Comparison of ENCODE assay signal across 16 cellular contexts in the genomic region with DNA sequence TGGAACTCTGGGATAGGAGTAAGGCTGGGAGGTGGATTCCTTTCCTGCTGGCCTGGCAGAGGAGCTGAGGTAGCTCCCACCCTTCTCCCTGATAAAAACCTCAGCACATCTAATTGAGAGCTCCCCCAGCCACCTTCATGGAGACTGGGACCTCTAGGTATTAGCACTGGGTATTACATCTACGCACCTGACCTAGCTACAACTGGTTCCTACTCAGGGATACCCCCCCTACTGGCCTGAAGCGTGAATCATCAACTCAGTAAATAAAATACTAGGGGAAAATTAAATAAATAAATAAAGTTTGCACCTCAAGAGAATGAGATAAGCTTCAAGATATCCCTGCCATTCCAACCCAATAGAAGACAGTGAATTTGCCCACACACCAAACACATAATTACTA.
A peak's percentile ranks its signal among the peaks of the same experiment; 100 is the strongest.
DNase-seq lines count a peak whose midpoint lies in the region; ATAC-seq and TF ChIP-seq lines count a peak whose summit lies in the region.
"Had no signal": no experiment of that assay in that cellular context is flagged by ENCODE, and none has a peak within 500 bp of the region (broad histone marks: within the 10 kb centered on the region; RNA-seq: fewer than 3 reads in every experiment).

No MANE protein-coding gene starts in this region.

- DNase-seq in RPMI8226 (peak; percentile 4), kidney epithelial cell (ENCODE audit: low read depth) (no peak), NCI-H446 treated with DMSO at 0.1 percent for 48 hours (lab: John Stamatoyannopoulos, UW) (no peak), glutamatergic neuron (no peak)
- DNase-seq: activated CD4-positive, alpha-beta T cell treated with anti-CD3 and anti-CD28 coated beads, Interleukin-2, amount 50 U/mL, for 1 hour; activated naive CD4-positive, alpha-beta T cell treated with Interleukin-2 at 50 U/mL for 16 hours; CD4-positive, CD25-positive, alpha-beta regulatory T cell; left cardiac atrium; NCI-H1694; small intestine had no signal

- H3K27ac Mint-ChIP-seq in glutamatergic neuron (ENCODE audit: unreplicated experiment): no peak overlapping the region
- H3K27ac Mint-ChIP-seq: CD4-positive, CD25-positive, alpha-beta regulatory T cell; natural killer cell treated with Interleukin-12 subunit alpha and Interleukin-12 subunit beta and Interleukin-15 and Interleukin-18, amount 100 ng/mL, for 72 hours had no signal

- no peaks in the 10 kb centered on the region for H3K36me3 ChIP-seq in kidney epithelial cell (ENCODE audit: control insufficient read depth, insufficient read depth, low read length)

- no peaks in the 10 kb centered on the region for H3K4me1 Mint-ChIP-seq in glutamatergic neuron (ENCODE audit: low read depth, unreplicated experiment)
- H3K4me1 Mint-ChIP-seq: central memory CD8-positive, alpha-beta T cell had no signal

- H3K4me3 ChIP-seq in kidney epithelial cell (ENCODE audit: low read depth, low read length): no peak overlapping the region

- TF ChIP-seq CTCF in kidney epithelial cell (IDR thresholded peaks at IDR 0.05; ENCODE audit: insufficient read depth, low read length, poor library complexity, severe bottlenecking): peak; percentile 15
- TF ChIP-seq CTCF in glutamatergic neuron (IDR thresholded peaks at IDR 0.05; ENCODE audit: partially characterized antibody, unreplicated experiment): no peak

- H3K4me3 Mint-ChIP-seq in glutamatergic neuron (ENCODE audit: unreplicated experiment): no peak overlapping the region
- H3K4me3 Mint-ChIP-seq: CD4-positive, CD25-positive, alpha-beta regulatory T cell; central memory CD8-positive, alpha-beta T cell; natural killer cell treated with Interleukin-12 subunit alpha and Interleukin-12 subunit beta and Interleukin-15 and Interleukin-18, amount 100 ng/mL, for 72 hours had no signal

- H3K9me3 Mint-ChIP-seq in glutamatergic neuron (ENCODE audit: unreplicated experiment): no peaks in the 10 kb centered on the region

- no peaks in the 10 kb centered on the region for H3K27me3 ChIP-seq in kidney epithelial cell (ENCODE audit: control insufficient read depth, insufficient read depth, low read length)

- H3K36me3 Mint-ChIP-seq in glutamatergic neuron (ENCODE audit: unreplicated experiment): no peaks in the 10 kb centered on the region
- H3K36me3 Mint-ChIP-seq: CD4-positive, CD25-positive, alpha-beta regulatory T cell had no signal

- ATAC-seq in GM19328 (IDR thresholded peaks at IDR 0.05; ENCODE audit: unreplicated experiment): peak; percentile 72
- peak; percentile 72 for ATAC-seq in HG02981 (IDR thresholded peaks at IDR 0.05; ENCODE audit: unreplicated experiment)
- ATAC-seq in HG03432 (IDR thresholded peaks at IDR 0.05; ENCODE audit: unreplicated experiment): no peak
- ATAC-seq in HG02571 (IDR thresholded peaks at IDR 0.05; ENCODE audit: unreplicated experiment): no peak
- ATAC-seq: left cardiac atrium; natural killer cell treated with Interleukin-12 subunit alpha and Interleukin-12 subunit beta and Interleukin-15 and Interleukin-18, amount 100 ng/mL, for 72 hours had no signal

- no peaks in the 10 kb centered on the region for H3K27me3 Mint-ChIP-seq in glutamatergic neuron (ENCODE audit: unreplicated experiment)
- H3K27me3 Mint-ChIP-seq: CD4-positive, CD25-positive, alpha-beta regulatory T cell; natural killer cell treated with Interleukin-12 subunit alpha and Interleukin-12 subunit beta and Interleukin-15 and Interleukin-18, amount 100 ng/mL, for 72 hours had no signal

Comparison
In these comparisons a context has a peak if more than half of its experiments do, and no peak if none do; other contexts are left out.
1. ATAC-seq: peak in GM19328 (single experiment) and HG02981 (single experiment); none in HG03432 (single experiment) and HG02571 (single experiment).